Comparison of ENCODE assay signal across 8 cellular contexts in genomic region chr10:95289921-95290421, GRCh38. TPM values are rescaled to one million over a fixed set of nuclear protein-coding genes. Genes with fewer than 3 reads are reported as not detected.
A peak's percentile ranks its signal among the peaks of the same experiment; 100 is the strongest.
DNase-seq lines count a peak whose midpoint lies in the region; ATAC-seq and TF ChIP-seq lines count a peak whose summit lies in the region.

No MANE protein-coding gene starts in this region.

- TF ChIP-seq RAD21 in IMR-90 (IDR thresholded peaks at IDR 0.05; ENCODE audit: low read length): no peak

- H2BK120ac ChIP-seq in IMR-90 (ENCODE audit: low read depth, low read length): peak overlapping the region; percentile 70

- H3K9ac ChIP-seq in IMR-90 (ENCODE audit: low read depth, low read length): peak overlapping the region; percentile 98

- no peaks in the 10 kb centered on the region for H3K36me3 Mint-ChIP-seq in dendritic cell treated with granulocyte-macrophage colony-stimulating factor and Interleukin-4, amounts not matched to agents 40 ng/mL and 50 ng/mL, for 4 days (ENCODE audit: low read depth)
- H3K36me3 Mint-ChIP-seq in natural killer cell: no peaks in the 10 kb centered on the region

- H3K27ac Mint-ChIP-seq in dendritic cell treated with granulocyte-macrophage colony-stimulating factor and Interleukin-4, amounts not matched to agents 40 ng/mL and 50 ng/mL, for 4 days: no peak overlapping the region
- no peak overlapping the region for H3K27ac Mint-ChIP-seq in natural killer cell

- CTCF ChIA-PET in IMR-90 (lab: Yijun Ruan, JAX): interaction anchor here (0.8 to 1.4 kb wide), 3 partner anchors 9 to 73 kb away, joined by 3 to 4 read pairs (median 3); no protein-coding TSS in a partner anchor

- H3K4ac ChIP-seq in IMR-90 (ENCODE audit: low read depth, low read length): peak overlapping the region; percentile 76

- DNase-seq in AG10803 (ENCODE audit: low read depth) (no peak), IMR-90 (no peak), natural killer cell (no peak), activated gamma-delta T cell (lab: John Stamatoyannopoulos, UW) (no peak), Ammon's horn (ENCODE audit: low spot score) (no peak), H4 (ENCODE audit: low spot score) (no peak), NCI-H446 (lab: John Stamatoyannopoulos, UW) (no peak)

- H3K4me3 ChIP-seq in AG10803 (ENCODE audit: low read length) (peak overlapping the region; percentile 92), IMR-90 (ENCODE audit: insufficient read depth, low read depth, low read length) (peak overlapping the region; percentile 98)

- H3K56ac ChIP-seq in IMR-90 (ENCODE audit: extremely low read depth, insufficient read depth, low read length): peak overlapping the region; percentile 60; the same call in 1 of the 2 replicates

- WGBS in IMR-90 (ENCODE audit: extremely low coverage in 2 of 2, insufficient read length in 1 of 2), 2 experiments: 0% methylated on average over 5 of the region's 14 CpGs; no CpG with 5 or more reads in 1 of the 2 experiments

- no TSS peak for BruUV-seq in IMR-90 (replicated peaks; lab: Mats Ljungman, UMichigan)

- peak overlapping the region; percentile 71 for H3K4me2 ChIP-seq in IMR-90 (ENCODE audit: low read depth, low read length)

- H3K9me3 ChIP-seq in IMR-90 (ENCODE audit: control insufficient read depth, insufficient read depth, low read length): no peaks in the 10 kb centered on the region

- H3K14ac ChIP-seq in IMR-90 (replicated peaks; ENCODE audit: low read depth, low read length): peak overlapping the region; percentile 90

- peaks cover 25% of the 10 kb centered on the region for H3K4me1 Mint-ChIP-seq in dendritic cell treated with granulocyte-macrophage colony-stimulating factor and Interleukin-4, amounts not matched to agents 40 ng/mL and 50 ng/mL, for 4 days (ENCODE audit: low read depth)
- peaks cover 20 to 27% of the 10 kb centered on the region in 2 donors for H3K4me1 Mint-ChIP-seq in natural killer cell

- intact Hi-C loops in IMR-90 (cut with micrococcal nuclease): loop anchor here (1.0 to 5.0 kb wide), 4 partner anchors 43 to 108 kb away; no protein-coding TSS in a partner anchor
- intact Hi-C loops in dendritic cell treated with granulocyte-macrophage colony-stimulating factor and Interleukin-4, amounts not matched to agents 40 ng/mL and 50 ng/mL, for 4 days (cut with micrococcal nuclease): no loop called here
- intact Hi-C loops in natural killer cell (cut with micrococcal nuclease): no loop called here

- peaks cover 42% of the 10 kb centered on the region for H4K20me1 ChIP-seq in IMR-90 (ENCODE audit: insufficient read depth, low read length)

- H3K27me3 ChIP-seq in IMR-90 (ENCODE audit: control insufficient read depth, insufficient read depth, low read length): no peaks in the 10 kb centered on the region

- H4K5ac ChIP-seq in IMR-90 (ENCODE audit: low read depth, low read length): peak overlapping the region; percentile 66

- in situ Hi-C loops in IMR-90 (cut with MboI; ENCODE audit: low sequenced_read_pairs): no loop called here

- peak overlapping the region; percentile 88 for H4K91ac ChIP-seq in IMR-90 (ENCODE audit: insufficient read depth, low read depth, low read length)

- peaks cover 3% of the 10 kb centered on the region; the same call in 1 of the 2 replicates for H3K36me3 ChIP-seq in IMR-90 (ENCODE audit: control insufficient read depth, insufficient read depth, low read length)

- H3K4me3 Mint-ChIP-seq in dendritic cell treated with granulocyte-macrophage colony-stimulating factor and Interleukin-4, amounts not matched to agents 40 ng/mL and 50 ng/mL, for 4 days: peak overlapping the region; percentile 80
- H3K4me3 Mint-ChIP-seq in natural killer cell: peak overlapping the region; percentile 86

- TF ChIP-seq CTCF in AG10803 (conservative IDR thresholded peaks at IDR 0.05; ENCODE audit: low read length) (no peak), IMR-90 (conservative IDR thresholded peaks at IDR 0.05; ENCODE audit: low read depth, low read length) (no peak), natural killer cell (IDR thresholded peaks at IDR 0.05) (no peak)

- POLR2A ChIA-PET in IMR-90 (lab: Charles Lee; ENCODE audit: unreplicated experiment): no interaction called here

- peaks cover 14 to 51% of the 10 kb centered on the region in 2 experiments for H3K79me1 ChIP-seq in IMR-90 (ENCODE audit: low read depth in 1 of 2, low read length in 2 of 2)

- H3K27me3 Mint-ChIP-seq in dendritic cell treated with granulocyte-macrophage colony-stimulating factor and Interleukin-4, amounts not matched to agents 40 ng/mL and 50 ng/mL, for 4 days: peaks cover 56% of the 10 kb centered on the region
- peaks cover 0 to 38% of the 10 kb centered on the region in 2 donors for H3K27me3 Mint-ChIP-seq in natural killer cell (ENCODE audit: low read depth in 2 of 2)

- peak overlapping the region; percentile 75 for H2AK9ac ChIP-seq in IMR-90 (replicated peaks; ENCODE audit: low read depth, low read length, poor library complexity)

- H4K8ac ChIP-seq in IMR-90 (ENCODE audit: low read depth in 2 of 2, low read length in 2 of 2): peak overlapping the region; percentile 70 to 82

- peak overlapping the region; percentile 84 for H3K18ac ChIP-seq in IMR-90 (ENCODE audit: low read depth, low read length)

- no peak for ATAC-seq in IMR-90 (ENCODE audit: low read depth)
- ATAC-seq in natural killer cell: no peak

- H2BK20ac ChIP-seq in IMR-90 (ENCODE audit: low read depth, low read length): 0 out of 2 replicates have a peak overlapping the region, but pooled peaks have one; percentile 12

- dilution Hi-C loops in IMR-90 (cut with HindIII; ENCODE audit: low sequenced_read_pairs, unreplicated experiment): no loop called here

- peak overlapping the region; percentile 94 for H3K23ac ChIP-seq in IMR-90 (ENCODE audit: low read depth, low read length)

- peak overlapping the region; percentile 94 for H3K27ac ChIP-seq in IMR-90 (ENCODE audit: insufficient read depth, low read length)

- 0 out of 2 replicates have a peak, but pooled peaks have one; percentile 5 for TF ChIP-seq POLR2A in IMR-90 (IDR thresholded peaks at IDR 0.05; ENCODE audit: low read depth, low read length)

- peak overlapping the region; percentile 84 for H2BK5ac ChIP-seq in IMR-90 (ENCODE audit: low read depth, low read length, poor library complexity, severe bottlenecking)

- H3K4me1 ChIP-seq in IMR-90 (ENCODE audit: control insufficient read depth, insufficient read depth, low read length): peaks cover 10% of the 10 kb centered on the region

- peak overlapping the region; percentile 73 for H2AK5ac ChIP-seq in IMR-90 (ENCODE audit: low read depth, low read length)

- no peaks in the 10 kb centered on the region for H3K9me3 Mint-ChIP-seq in dendritic cell treated with granulocyte-macrophage colony-stimulating factor and Interleukin-4, amounts not matched to agents 40 ng/mL and 50 ng/mL, for 4 days
- H3K9me3 Mint-ChIP-seq in natural killer cell: no peaks in the 10 kb centered on the region

- H2BK15ac ChIP-seq in IMR-90 (ENCODE audit: low read depth, low read length): peak overlapping the region; percentile 25; the same call in 2 of the 3 replicates

- peak overlapping the region; percentile 95 for H2AFZ ChIP-seq in IMR-90 (replicated peaks; ENCODE audit: low read length, poor library complexity)

- peaks cover 23% of the 10 kb centered on the region for H3K9me1 ChIP-seq in IMR-90 (ENCODE audit: insufficient read depth, low read length)

TF ChIP-seq in IMR-90, 13 proteins besides CTCF, POLR2A, EP300 and RAD21:
- no peak for TF ChIP-seq CEBPB (IDR thresholded peaks at IDR 0.05; ENCODE audit: low read depth, low read length)
- no peak for TF ChIP-seq RFX5 (IDR thresholded peaks at IDR 0.05; ENCODE audit: low read depth, low read length)
- no peak for TF ChIP-seq FOS (IDR thresholded peaks at IDR 0.05; ENCODE audit: low read depth, low read length)
- TF ChIP-seq NFE2L2 (IDR thresholded peaks at IDR 0.05; ENCODE audit: low read depth, low read length): no peak
- no peak for TF ChIP-seq MAFK (IDR thresholded peaks at IDR 0.05; ENCODE audit: low read depth, low read length)
- TF ChIP-seq ELK1 (IDR thresholded peaks at IDR 0.05; ENCODE audit: borderline replicate concordance, low read depth, low read length): no peak
- no peak for TF ChIP-seq USF2 (IDR thresholded peaks at IDR 0.05; ENCODE audit: low read depth, low read length)
- no peak for TF ChIP-seq MAZ (IDR thresholded peaks at IDR 0.05; ENCODE audit: borderline replicate concordance, low read depth, low read length)
- TF ChIP-seq SMC3 (IDR thresholded peaks at IDR 0.05; ENCODE audit: low read depth, low read length): no peak
- TF ChIP-seq MXI1 (IDR thresholded peaks at IDR 0.05; ENCODE audit: borderline replicate concordance, low read depth, low read length): no peak
- no peak for TF ChIP-seq RCOR1 (IDR thresholded peaks at IDR 0.05; ENCODE audit: insufficient replicate concordance, low read length)
- TF ChIP-seq CHD1 (IDR thresholded peaks at IDR 0.05; ENCODE audit: low read depth, low read length): no peak
- no peak for TF ChIP-seq BHLHE40 (IDR thresholded peaks at IDR 0.05; ENCODE audit: low read depth, low read length)

RNA-seq across cellular contexts. Expression of gene PDLIM1, which starts 0.8 kb away (rescaled TPM):
- total RNA-seq in IMR-90 (2012; rRNA removed) (27.5 and 30.1 TPM in 2 replicates), natural killer cell (10 to 100 TPM in 2 of 3 donors, 1 to 10 TPM in 1; 7.1 to 25.2 (median 24.5) TPM)
- polyA plus RNA-seq in IMR-90 (2012; rRNA removed): 179 and 187 TPM in 2 replicates
- 120 and 255 TPM in 2 replicates for polyA plus RNA-seq in IMR-90 (2012; cell fraction: cytosol; rRNA removed)
- 44.1 and 131 TPM in 2 replicates for polyA plus RNA-seq in IMR-90 (2012; cell fraction: nucleus; rRNA removed; ENCODE audit: low replicate concordance)
- 25.0 and 42.5 TPM in 2 replicates for total RNA-seq in H4 (2014; rRNA removed; shearing (Covaris generic))
